1 cellular context compared by ENCODE assay signal in genomic region chr2:75465317-75465998, GRCh38.
TF ChIP-seq lines count a peak whose summit lies in the region.

No MANE protein-coding gene starts in this region.

TF ChIP-seq in HepG2, 621 proteins besides CTCF, POLR2A, EP300 and RAD21 (continued from another document and continues in another):
- TF ChIP-seq AKNA (CRISPR knock-in tag; IDR thresholded peaks at IDR 0.05; ENCODE audit: borderline replicate concordance) (no peak), MTA3 (CRISPR knock-in tag; IDR thresholded peaks at IDR 0.05) (no peak), CENPT (CRISPR knock-in tag; IDR thresholded peaks at IDR 0.05; ENCODE audit: low read depth) (no peak), STAT5B (CRISPR knock-in tag; IDR thresholded peaks at IDR 0.05) (no peak), KDM6A (CRISPR knock-in tag; IDR thresholded peaks at IDR 0.05; ENCODE audit: low read depth) (no peak), HOXA7 (CRISPR knock-in tag; IDR thresholded peaks at IDR 0.05) (no peak), ZNF33B (CRISPR knock-in tag; IDR thresholded peaks at IDR 0.05) (no peak), ERF (CRISPR knock-in tag; IDR thresholded peaks at IDR 0.05) (peak; percentile 10; the same call in 1 of the 2 replicates), ZFY (CRISPR knock-in tag; IDR thresholded peaks at IDR 0.05) (no peak), GFI1 (CRISPR knock-in tag; IDR thresholded peaks at IDR 0.05; ENCODE audit: borderline replicate concordance) (peak; percentile 99), KDM3A (CRISPR knock-in tag; IDR thresholded peaks at IDR 0.05; ENCODE audit: low read depth) (no peak), ZNF503 (CRISPR knock-in tag; IDR thresholded peaks at IDR 0.05) (no peak), ZSCAN5A (CRISPR knock-in tag; IDR thresholded peaks at IDR 0.05; ENCODE audit: borderline replicate concordance) (no peak), ZNF724P (CRISPR knock-in tag; IDR thresholded peaks at IDR 0.05; ENCODE audit: borderline replicate concordance) (no peak), TMF1 (CRISPR knock-in tag; IDR thresholded peaks at IDR 0.05; ENCODE audit: low read depth) (no peak), MXD4 (CRISPR knock-in tag; IDR thresholded peaks at IDR 0.05) (no peak; the same call in 1 of the 2 replicates), FOXP4 (CRISPR knock-in tag; IDR thresholded peaks at IDR 0.05) (no peak), KMT2A (CRISPR knock-in tag; IDR thresholded peaks at IDR 0.05) (no peak), STAG1 (CRISPR knock-in tag; IDR thresholded peaks at IDR 0.05) (peak; percentile 94), GZF1 (CRISPR knock-in tag; IDR thresholded peaks at IDR 0.05) (no peak), ARNTL (CRISPR knock-in tag; IDR thresholded peaks at IDR 0.05) (no peak), GATAD2A (CRISPR knock-in tag; IDR thresholded peaks at IDR 0.05) (peak; percentile 48; the same call in 1 of the 2 replicates), HOMEZ (CRISPR knock-in tag; IDR thresholded peaks at IDR 0.05; ENCODE audit: low read depth) (0 out of 2 replicates have a peak, but pooled peaks have one; percentile 6), PHF20 (CRISPR knock-in tag; IDR thresholded peaks at IDR 0.05) (no peak), ZMAT5 (CRISPR knock-in tag; IDR thresholded peaks at IDR 0.05; ENCODE audit: borderline replicate concordance, low read depth) (no peak), SATB2 (CRISPR knock-in tag; IDR thresholded peaks at IDR 0.05) (no peak), CREB1 (IDR thresholded peaks at IDR 0.05) (no peak), CREB1 (CRISPR knock-in tag; IDR thresholded peaks at IDR 0.05) (peak; percentile 27), PRDM10 (CRISPR knock-in tag; IDR thresholded peaks at IDR 0.05; ENCODE audit: low read depth) (no peak), MZF1 (CRISPR knock-in tag; IDR thresholded peaks at IDR 0.05; ENCODE audit: borderline replicate concordance) (no peak), ELF3 (CRISPR knock-in tag; IDR thresholded peaks at IDR 0.05) (no peak), NFE2L1 (CRISPR knock-in tag; IDR thresholded peaks at IDR 0.05; ENCODE audit: borderline replicate concordance) (no peak), ZNF766 (CRISPR knock-in tag; IDR thresholded peaks at IDR 0.05; ENCODE audit: borderline replicate concordance) (no peak), SNAPC4 (CRISPR knock-in tag; IDR thresholded peaks at IDR 0.05) (no peak), MATR3 (CRISPR knock-in tag; IDR thresholded peaks at IDR 0.05) (no peak), SOX5 (CRISPR knock-in tag; IDR thresholded peaks at IDR 0.05; ENCODE audit: borderline replicate concordance) (peak; percentile 12; the same call in 1 of the 2 replicates), FOXK1 (CRISPR knock-in tag; IDR thresholded peaks at IDR 0.05; ENCODE audit: borderline replicate concordance, low read depth) (no peak), U2AF1 (optimal IDR thresholded peaks at IDR 0.05; ENCODE audit: low read depth, low read length) (no peak), THRA (CRISPR knock-in tag; IDR thresholded peaks at IDR 0.05; ENCODE audit: borderline replicate concordance) (no peak)
